ENCODE assay signal across 23 cellular contexts in the genomic region with DNA sequence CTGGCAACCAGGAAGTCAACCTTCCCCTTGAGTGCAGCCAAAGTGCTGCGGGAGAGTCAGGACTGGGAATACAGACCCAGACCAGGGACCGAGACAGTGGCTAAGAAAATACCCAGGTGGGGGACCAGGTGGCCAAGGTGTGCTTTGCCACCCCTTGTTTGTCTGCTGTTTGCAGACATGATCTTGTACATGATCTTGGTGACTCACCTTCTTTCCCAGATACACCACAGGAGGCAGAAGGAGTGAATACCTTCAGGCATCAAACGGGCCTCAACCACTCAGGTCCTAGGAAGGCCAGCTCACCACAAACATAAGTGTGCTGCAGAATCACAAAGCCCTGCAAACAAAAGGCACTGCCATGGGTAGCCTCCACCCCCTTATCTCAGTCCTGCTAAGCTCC.
"Had no signal": no experiment of that assay in that cellular context is flagged by ENCODE, and none has a peak within 500 bp of the region (broad histone marks: within the 10 kb centered on the region; RNA-seq: fewer than 3 reads in every experiment).

No MANE protein-coding gene starts in this region.

- H3K9me3 ChIP-seq: gastrocnemius medialis, heart left ventricle, lower lobe of right lung, pancreas, right lobe of liver, suprapubic skin, vagina had no signal

- H3K4me1 ChIP-seq: gastrocnemius medialis, heart left ventricle, lower lobe of right lung, pancreas, right lobe of liver, suprapubic skin, vagina had no signal

- H3K27me3 ChIP-seq: gastrocnemius medialis, heart left ventricle, hepatocyte, right lobe of liver, suprapubic skin, vagina had no signal

- H3K27ac ChIP-seq: coronary artery, gastrocnemius medialis, heart left ventricle, hepatocyte, lower lobe of right lung, pancreas, right lobe of liver, suprapubic skin, vagina had no signal

- H3K4me2 ChIP-seq: hepatocyte had no signal

- H3K4me3 ChIP-seq: coronary artery, gastrocnemius medialis, heart left ventricle, hepatocyte, lower lobe of right lung, pancreas, right lobe of liver, suprapubic skin, vagina had no signal

- H3K79me2 ChIP-seq: hepatocyte had no signal

- H3K36me3 ChIP-seq: gastrocnemius medialis, heart left ventricle, lower lobe of right lung, pancreas, right lobe of liver, suprapubic skin, vagina had no signal

- H2AFZ ChIP-seq: hepatocyte had no signal

- DNase-seq: dermis blood vessel endothelial cell; effector memory CD4-positive, alpha-beta T cell; erythroblast; gastrocnemius medialis; heart left ventricle; left colon; left ventricle myocardium superior; lower lobe of right lung; natural killer cell; occipital lobe; pancreas; retina; right lobe of liver; small intestine; stimulated activated CD4-positive, alpha-beta T cell treated with anti-CD3 and anti-CD28 coated beads, Interleukin-15, amount 100 ng/mL, for 24 hours; stimulated activated CD4-positive, alpha-beta T cell treated with anti-CD3 and anti-CD28 coated beads, Interleukin-2, amount 100 ng/mL, for 48 hours; stimulated activated naive CD4-positive, alpha-beta T cell; stimulated activated naive CD8-positive, alpha-beta T cell treated with anti-CD3 and anti-CD28 coated beads, Interleukin-15, amount 100 ng/mL, for 72 hours; trophoblast cell had no signal

- ATAC-seq: gastrocnemius medialis; heart left ventricle; left colon; left ventricle myocardium superior; lower lobe of right lung; natural killer cell; pancreas; right lobe of liver; stimulated activated naive CD8-positive, alpha-beta T cell treated with anti-CD3 and anti-CD28 coated beads, Interleukin-15, amount 100 ng/mL, for 72 hours had no signal
